ENCODE assay signal across 8 cellular contexts in genomic region chr2:26692814-26693286, GRCh38. TPM values are rescaled to one million over a fixed set of nuclear protein-coding genes. Genes with fewer than 3 reads are reported as not detected.
A peak's percentile ranks its signal among the peaks of the same experiment; 100 is the strongest.
DNase-seq lines count a peak whose midpoint lies in the region; ATAC-seq and TF ChIP-seq lines count a peak whose summit lies in the region.

No MANE protein-coding gene starts in this region.

- peaks cover 2% of the 10 kb centered on the region for H3K4me1 Mint-ChIP-seq in CD14-positive monocyte

- peaks cover 18% of the 10 kb centered on the region for H3K4me1 ChIP-seq in PC-9 (replicated peaks; ENCODE audit: insufficient read depth)

- peaks cover 0 to 11% (median 3%) of the 10 kb centered on the region in 7 donors for H3K9me3 Mint-ChIP-seq in CD14-positive monocyte

- H3K4me3 Mint-ChIP-seq in CD14-positive monocyte: peak overlapping the region in 1 of 2 donors; percentile 28

- CTCF ChIA-PET in PC-9 (lab: Charles Lee): interaction anchor here (0.6 to 0.7 kb wide), 2 partner anchors 89 kb away, joined by 8 to 9 read pairs; no protein-coding TSS in a partner anchor

- H3K9me3 ChIP-seq in PC-9 (ENCODE audit: insufficient read depth, low read depth): no peaks in the 10 kb centered on the region

- no peaks in the 10 kb centered on the region for H4K20me1 ChIP-seq in PC-9 (ENCODE audit: insufficient read depth)

- no peaks in the 10 kb centered on the region for H3K9me2 ChIP-seq in PC-9 (ENCODE audit: insufficient read depth)

- ATAC-seq in GM19351 (IDR thresholded peaks at IDR 0.05; ENCODE audit: unreplicated experiment): no peak

- no peak overlapping the region for H2AFZ ChIP-seq in PC-9

- H3F3A ChIP-seq in PC-9 (ENCODE audit: insufficient read depth, low read depth): peaks cover 19% of the 10 kb centered on the region; the same call in 1 of the 2 replicates

- peak overlapping the region; percentile 25 for H3K4me3 ChIP-seq in fibroblast of villous mesenchyme (ENCODE audit: low read depth, low read length)
- peak overlapping the region; percentile 38 for H3K4me3 ChIP-seq in retinal pigment epithelial cell (ENCODE audit: low read length)
- no peak overlapping the region for H3K4me3 ChIP-seq in PC-9

- H3K36me3 Mint-ChIP-seq in CD14-positive monocyte: no peaks in the 10 kb centered on the region

- no peak overlapping the region for H3K27ac ChIP-seq in PC-9

- BruUV-seq in PC-9 (replicated peaks; lab: Mats Ljungman, UMichigan): no TSS peak

- H3K79me2 ChIP-seq in PC-9 (ENCODE audit: low read depth): no peaks in the 10 kb centered on the region

- POLR2A ChIA-PET in PC-9 (lab: Charles Lee; ENCODE audit: unreplicated experiment): no interaction called here

- no peak overlapping the region for H3K4me2 ChIP-seq in PC-9

- TF ChIP-seq CTCF in fibroblast of villous mesenchyme (IDR thresholded peaks at IDR 0.05; ENCODE audit: insufficient read depth, low read depth, low read length): no peak
- no peak for TF ChIP-seq CTCF in retinal pigment epithelial cell (conservative IDR thresholded peaks at IDR 0.05; ENCODE audit: low read depth, low read length)
- TF ChIP-seq CTCF in PC-9 (conservative IDR thresholded peaks at IDR 0.05): no peak
- TF ChIP-seq CTCF in CD14-positive monocyte (IDR thresholded peaks at IDR 0.05): no peak

- intact Hi-C loops in PC-9 (cut with micrococcal nuclease; ENCODE audit: unreplicated experiment) (no loop called here), CD14-positive monocyte (cut with micrococcal nuclease) (no loop called here)

- DNase-seq in ELR (ENCODE audit: low read depth): peak; percentile 47
- peak; percentile 42 for DNase-seq in NCI-H526 treated with DMSO at 0.1 percent for 48 hours (lab: John Stamatoyannopoulos, UW)
- peak; percentile 14 for DNase-seq in fibroblast of villous mesenchyme (ENCODE audit: low read depth)
- DNase-seq in retinal pigment epithelial cell (ENCODE audit: low read depth): no peak
- no peak for DNase-seq in PC-9
- no peak for DNase-seq in CD14-positive monocyte (ENCODE audit: low spot score)
- DNase-seq in GM19238 (ENCODE audit: insufficient read length, low spot score): no peak

- H3K36me3 ChIP-seq in PC-9 (ENCODE audit: low read depth): no peaks in the 10 kb centered on the region

- H3K27me3 Mint-ChIP-seq in CD14-positive monocyte (ENCODE audit: low read depth in 3 of 3): peaks cover 55 to 66% (median 60%) of the 10 kb centered on the region in 3 donors

- H3K27ac Mint-ChIP-seq in CD14-positive monocyte: no peak overlapping the region

- H3K27me3 ChIP-seq in PC-9 (ENCODE audit: insufficient read depth, low read depth): no peaks in the 10 kb centered on the region

RNA-seq across cellular contexts. Expression of gene KCNK3, which starts 0.3 kb away (rescaled TPM):
- total RNA-seq in fibroblast of villous mesenchyme: under 0.01 TPM in 2 replicates
- total RNA-seq in PC-9 (2021): 0.08 TPM in 1 of 2 replicates, not detected in the other
- polyA plus RNA-seq in CD14-positive monocyte: not detected

RNA-seq across cellular contexts. Expression of gene CIB4, which starts 51.7 kb away (rescaled TPM):
- not detected in 2 replicates for total RNA-seq in fibroblast of villous mesenchyme
- total RNA-seq in PC-9 (2021): not detected in 2 replicates
- not detected for polyA plus RNA-seq in CD14-positive monocyte

Comparison
In these comparisons a context has a peak if more than half of its experiments do, and no peak if none do; other contexts are left out.
1. DNase-seq: peak in ELR (single experiment), NCI-H526 treated with DMSO at 0.1 percent for 48 hours (single experiment) and fibroblast of villous mesenchyme (single experiment); none in retinal pigment epithelial cell (single experiment), PC-9 (0 of 2), CD14-positive monocyte (single experiment) and GM19238 (single experiment).